8 cellular contexts compared by ENCODE assay signal in the genomic region with DNA sequence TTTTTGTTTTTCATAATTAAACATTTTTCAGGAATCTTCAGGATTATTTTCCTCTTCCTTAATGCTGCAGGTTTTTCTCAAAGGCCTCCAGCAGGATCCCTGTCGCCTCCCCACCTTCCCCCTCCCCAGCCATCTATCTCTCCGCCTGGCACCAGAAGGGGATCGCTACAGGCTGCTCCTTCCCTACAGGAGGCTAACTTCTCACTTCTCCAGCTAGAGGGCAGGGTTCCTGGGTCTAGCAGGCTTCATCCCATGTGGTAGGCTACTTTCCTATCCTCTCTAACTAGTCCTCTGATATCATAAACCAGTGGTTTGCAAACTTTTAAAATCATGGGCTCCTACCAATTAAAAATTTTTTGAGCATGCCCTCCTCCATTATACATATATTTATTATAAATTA.
DNase-seq lines count a peak whose midpoint lies in the region; ATAC-seq lines count a peak whose summit lies in the region.

No MANE protein-coding gene starts in this region.

- ATAC-seq in HG02885 (IDR thresholded peaks at IDR 0.05; ENCODE audit: poor library complexity, unreplicated experiment) (no peak), HG03571 (IDR thresholded peaks at IDR 0.05; ENCODE audit: unreplicated experiment) (no peak)

- DNase-seq in COLO829 (ENCODE audit: low spot score) (peak; percentile 27), HPDE6-E6E7 (ENCODE audit: extremely low spot score) (peak; percentile 67), SKM-1 treated with dmso at 0.1 percent for 144 hours (lab: John Stamatoyannopoulos, UW; ENCODE audit: unreplicated experiment) (peak; percentile 75), iris pigment epithelial cell (ENCODE audit: low read depth) (peak; percentile 53), NCI-H187 treated with DMSO at 0.1 percent for 48 hours (lab: John Stamatoyannopoulos, UW) (no peak)
- DNase-seq in stimulated activated CD4-positive, alpha-beta T cell treated with anti-CD3 and anti-CD28 coated beads, Interleukin-4, amount 100 ng/mL, for 1 hour: no peak

Comparison
In these comparisons a context has a peak if more than half of its experiments do, and no peak if none do; other contexts are left out.
1. DNase-seq: peak in COLO829 (single experiment), HPDE6-E6E7 (single experiment), SKM-1 treated with dmso at 0.1 percent for 144 hours (single experiment) and iris pigment epithelial cell (single experiment); none in NCI-H187 treated with DMSO at 0.1 percent for 48 hours (single experiment) and stimulated activated CD4-positive, alpha-beta T cell treated with anti-CD3 and anti-CD28 coated beads, Interleukin-4, amount 100 ng/mL, for 1 hour (single experiment).